8 cellular contexts compared by ENCODE assay signal in the genomic region with DNA sequence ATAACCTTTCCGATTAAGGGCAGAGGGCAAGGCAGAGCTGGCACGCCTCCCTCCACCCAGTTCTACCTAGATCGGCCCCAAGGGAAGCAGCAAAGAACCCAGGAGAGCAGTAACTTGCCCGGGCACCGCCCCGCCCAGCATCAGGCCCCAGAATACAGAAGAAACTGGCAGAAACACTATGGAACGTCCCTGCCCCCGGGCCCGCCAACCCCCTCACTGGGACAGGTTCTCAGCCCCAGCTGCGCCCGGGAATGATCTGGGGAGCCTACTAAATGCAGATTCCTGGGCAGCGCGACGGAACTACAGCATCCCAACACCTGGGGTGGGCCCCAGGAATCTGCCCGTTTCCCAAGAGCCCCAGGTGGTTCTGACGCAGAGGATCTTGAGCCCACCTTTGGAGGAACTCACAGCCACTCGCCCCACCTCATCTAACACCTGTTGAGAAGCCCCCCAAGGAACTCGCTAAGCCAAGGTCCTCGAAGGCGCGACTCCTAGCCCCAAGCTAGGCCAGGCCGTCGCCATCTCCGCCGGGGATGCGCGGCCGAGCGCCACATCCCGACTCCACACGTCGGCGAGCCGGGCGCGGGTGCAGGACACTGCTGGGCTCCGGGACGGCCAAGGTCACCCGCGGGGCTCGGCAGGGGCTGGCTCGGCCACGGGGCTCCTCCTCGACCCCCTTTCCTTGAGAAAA. TPM values are rescaled to one million over a fixed set of nuclear protein-coding genes. Genes with fewer than 3 reads are reported as not detected.
DNase-seq lines count a peak whose midpoint lies in the region; ATAC-seq and TF ChIP-seq lines count a peak whose summit lies in the region.

No MANE protein-coding gene starts in this region.

- H3K36me3 Mint-ChIP-seq in activated naive CD4-positive, alpha-beta T cell treated with anti-CD3 and anti-CD28 coated beads for 36 hours (ENCODE audit: low read depth) = peaks cover 6% of the 10 kb centered on the region

- DNase-seq in activated naive CD4-positive, alpha-beta T cell treated with anti-CD3 and anti-CD28 coated beads for 36 hours = peak; percentile 21
- DNase-seq in activated naive CD4-positive, alpha-beta T cell treated with Interleukin-2 at 50 U/mL for 16 hours = no peak
- DNase-seq in ascending aorta (ENCODE audit: low spot score in 2 of 2) (peak in 1 of 2 donors; percentile 68), GM10266 (ENCODE audit: extremely low spot score) (no peak), GOT3 (lab: John Stamatoyannopoulos, UW) (no peak)
- peak; percentile 37 for DNase-seq in stimulated activated CD8-positive, alpha-beta memory T cell treated with anti-CD3 and anti-CD28 coated beads, Interleukin-4, amount 100 ng/mL, for 48 hours

- H3K36me3 ChIP-seq in ascending aorta (peaks cover 0 to 1% of the 10 kb centered on the region in 2 donors), iPS-20b (ENCODE audit: insufficient read depth, low read depth, low read length) (peaks cover 14% of the 10 kb centered on the region; the same call in 1 of the 2 replicates)

- H3K9ac ChIP-seq in iPS-20b (ENCODE audit: low read depth, low read length) = peak overlapping the region; percentile 86; the same call in 1 of the 2 replicates

- H3K4me1 Mint-ChIP-seq in activated naive CD4-positive, alpha-beta T cell treated with anti-CD3 and anti-CD28 coated beads for 36 hours (ENCODE audit: low read depth) = peaks cover 43% of the 10 kb centered on the region

- no peaks in the 10 kb centered on the region for H3K27me3 ChIP-seq in ascending aorta
- peaks cover 15% of the 10 kb centered on the region for H3K27me3 ChIP-seq in iPS-20b (ENCODE audit: insufficient read depth, low read length)

- H3K27ac Mint-ChIP-seq in activated naive CD4-positive, alpha-beta T cell treated with anti-CD3 and anti-CD28 coated beads for 36 hours = peak overlapping the region; percentile 54

- H3K4me1 ChIP-seq in ascending aorta (peaks cover 13 to 16% of the 10 kb centered on the region in 2 donors), iPS-20b (ENCODE audit: insufficient read depth, low read length) (peaks cover 4% of the 10 kb centered on the region; the same call in 1 of the 2 replicates)

- H3K27ac ChIP-seq in ascending aorta = peak overlapping the region; percentile 87 to 90
- peak overlapping the region; percentile 77 for H3K27ac ChIP-seq in iPS-20b (ENCODE audit: low read length)

- CTCF ChIA-PET in activated naive CD4-positive, alpha-beta T cell treated with anti-CD3 and anti-CD28 coated beads for 36 hours (lab: Charles Lee) = no interaction called here

- TF ChIP-seq CTCF in ascending aorta (IDR thresholded peaks at IDR 0.05) = no peak
- TF ChIP-seq CTCF in GM10266 (IDR thresholded peaks at IDR 0.05; ENCODE audit: control insufficient read depth, insufficient read depth, low read depth, missing control alignments) = no peak

- ATAC-seq in GM21526 (IDR thresholded peaks at IDR 0.05; ENCODE audit: low FRiP score, unreplicated experiment) = no peak

- no peaks in the 10 kb centered on the region for H3K27me3 Mint-ChIP-seq in activated naive CD4-positive, alpha-beta T cell treated with anti-CD3 and anti-CD28 coated beads for 36 hours (ENCODE audit: low read depth)

- H3K4me3 ChIP-seq in ascending aorta (peak overlapping the region; percentile 71 to 95), iPS-20b (ENCODE audit: low read length) (peak overlapping the region; percentile 91)

- peaks cover 6% of the 10 kb centered on the region for H3K9me3 Mint-ChIP-seq in activated naive CD4-positive, alpha-beta T cell treated with anti-CD3 and anti-CD28 coated beads for 36 hours

- peak overlapping the region; percentile 77 for H3K4me3 Mint-ChIP-seq in activated naive CD4-positive, alpha-beta T cell treated with anti-CD3 and anti-CD28 coated beads for 36 hours

- no peaks in the 10 kb centered on the region for H3K9me3 ChIP-seq in ascending aorta
- peaks cover 10% of the 10 kb centered on the region for H3K9me3 ChIP-seq in iPS-20b (ENCODE audit: insufficient read depth, low read depth, low read length)

- intact Hi-C loops in activated naive CD4-positive, alpha-beta T cell treated with anti-CD3 and anti-CD28 coated beads for 36 hours (cut with micrococcal nuclease) = loop anchor here (1.0 to 10.0 kb wide), 8 partner anchors 8 to 557 kb away; a partner anchor contains a TSS
- intact Hi-C loops in ascending aorta (cut with DNase I) = loop anchor here (10.0 kb wide), 1 partner anchor 823 kb away; a partner anchor contains a TSS

RNA-seq across cellular contexts. Expression of a gene that starts 1.1 kb away (rescaled TPM):
- 10 to 100 TPM; 31.9 to 35.7 TPM for total RNA-seq in activated naive CD4-positive, alpha-beta T cell treated with anti-CD3 and anti-CD28 coated beads for 36 hours
- 36.9 TPM for total RNA-seq in ascending aorta

RNA-seq across cellular contexts. Expression of a gene that starts 18.6 kb away (rescaled TPM):
- under 1 TPM; 0.07 to 0.30 TPM for total RNA-seq in activated naive CD4-positive, alpha-beta T cell treated with anti-CD3 and anti-CD28 coated beads for 36 hours
- not detected for total RNA-seq in ascending aorta

Comparison
In these comparisons a context has a peak if more than half of its experiments do, and no peak if none do; other contexts are left out.
1. DNase-seq: peak in activated naive CD4-positive, alpha-beta T cell treated with anti-CD3 and anti-CD28 coated beads for 36 hours (single experiment) and stimulated activated CD8-positive, alpha-beta memory T cell treated with anti-CD3 and anti-CD28 coated beads, Interleukin-4, amount 100 ng/mL, for 48 hours (single experiment); none in activated naive CD4-positive, alpha-beta T cell treated with Interleukin-2 at 50 U/mL for 16 hours (single experiment), GM10266 (single experiment) and GOT3 (single experiment).